Comparison of ENCODE assay signal across 8 cellular contexts in the genomic region with DNA sequence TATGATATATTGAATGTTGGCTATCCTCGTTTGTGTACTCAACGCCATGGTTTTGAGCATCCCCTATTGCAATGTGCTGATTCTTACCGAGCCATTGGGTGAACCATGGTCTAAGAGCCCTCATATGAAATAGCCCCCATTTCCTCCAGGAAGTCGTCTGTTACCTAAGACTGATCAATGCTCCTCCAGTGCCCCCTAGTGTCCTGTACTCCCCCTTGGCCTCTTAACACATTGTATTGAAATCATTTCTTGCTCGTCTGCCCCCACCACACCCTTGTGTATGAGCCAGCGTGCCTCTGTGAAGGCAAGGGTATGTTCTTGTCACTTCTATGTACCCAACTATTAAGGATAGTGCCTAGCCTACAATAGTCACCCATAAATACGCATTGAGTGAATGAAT. TPM values are rescaled to one million over a fixed set of nuclear protein-coding genes. Genes with fewer than 3 reads are reported as not detected.
DNase-seq lines count a peak whose midpoint lies in the region; ATAC-seq and TF ChIP-seq lines count a peak whose summit lies in the region.

No MANE protein-coding gene starts in this region.

- H3K4me3 ChIP-seq in right atrium auricular region (no peak overlapping the region), epithelial cell of esophagus (ENCODE audit: low read length) (no peak overlapping the region), parathyroid adenoma (ENCODE audit: low read depth, low read length) (no peak overlapping the region)

- no peaks in the 10 kb centered on the region for H3K9me3 Mint-ChIP-seq in activated CD4-positive, alpha-beta T cell treated with anti-CD3 and anti-CD28 coated beads, Interleukin-2, amount 10 ng/mL, durations not matched to agents 24 days and 14 days

- H3K79me2 ChIP-seq in parathyroid adenoma, result no peaks in the 10 kb centered on the region

- H3K36me3 ChIP-seq in right atrium auricular region (no peaks in the 10 kb centered on the region), parathyroid adenoma (ENCODE audit: control insufficient read depth, insufficient read depth, low read length) (no peaks in the 10 kb centered on the region)

- H3K4me1 ChIP-seq in right atrium auricular region, result no peaks in the 10 kb centered on the region
- no peaks in the 10 kb centered on the region for H3K4me1 ChIP-seq in parathyroid adenoma

- H2AFZ ChIP-seq in parathyroid adenoma, result no peak overlapping the region

- intact Hi-C loops in Right ventricle myocardium superior (cut with DNase I), result no loop called here
- intact Hi-C loops in activated CD4-positive, alpha-beta T cell treated with anti-CD3 and anti-CD28 coated beads, Interleukin-2, amount 10 ng/mL, durations not matched to agents 24 days and 14 days (cut with micrococcal nuclease), result no loop called here

- H3K36me3 Mint-ChIP-seq in activated CD4-positive, alpha-beta T cell treated with anti-CD3 and anti-CD28 coated beads, Interleukin-2, amount 10 ng/mL, durations not matched to agents 24 days and 14 days (ENCODE audit: low read depth), result no peaks in the 10 kb centered on the region

- no peak overlapping the region for H3K27ac ChIP-seq in right atrium auricular region
- H3K27ac ChIP-seq in parathyroid adenoma, result no peak overlapping the region

- H3K27ac Mint-ChIP-seq in activated CD4-positive, alpha-beta T cell treated with anti-CD3 and anti-CD28 coated beads, Interleukin-2, amount 10 ng/mL, durations not matched to agents 24 days and 14 days, result no peak overlapping the region

- ATAC-seq in Right ventricle myocardium superior (ENCODE audit: poor library complexity), result peak; percentile 15
- peak; percentile 76 for ATAC-seq in HG02798 (IDR thresholded peaks at IDR 0.05; ENCODE audit: poor library complexity, unreplicated experiment)

- peaks cover 11% of the 10 kb centered on the region for H3K27me3 Mint-ChIP-seq in activated CD4-positive, alpha-beta T cell treated with anti-CD3 and anti-CD28 coated beads, Interleukin-2, amount 10 ng/mL, durations not matched to agents 24 days and 14 days

- H3K27me3 ChIP-seq in right atrium auricular region, result no peaks in the 10 kb centered on the region
- no peaks in the 10 kb centered on the region for H3K27me3 ChIP-seq in parathyroid adenoma (ENCODE audit: control insufficient read depth, insufficient read depth, low read length)

- H3K4me1 Mint-ChIP-seq in activated CD4-positive, alpha-beta T cell treated with anti-CD3 and anti-CD28 coated beads, Interleukin-2, amount 10 ng/mL, durations not matched to agents 24 days and 14 days, result no peaks in the 10 kb centered on the region

- no peak overlapping the region for H3K9ac ChIP-seq in parathyroid adenoma

- H3K4me2 ChIP-seq in parathyroid adenoma (ENCODE audit: low read length), result no peak overlapping the region

- no peak overlapping the region for H3K4me3 Mint-ChIP-seq in activated CD4-positive, alpha-beta T cell treated with anti-CD3 and anti-CD28 coated beads, Interleukin-2, amount 10 ng/mL, durations not matched to agents 24 days and 14 days

- no peaks in the 10 kb centered on the region for H3K9me3 ChIP-seq in right atrium auricular region
- no peaks in the 10 kb centered on the region for H3K9me3 ChIP-seq in parathyroid adenoma (ENCODE audit: control insufficient read depth, low read length)

- TF ChIP-seq CTCF in right atrium auricular region (IDR thresholded peaks at IDR 0.05) (peak in 1 of 2 donors; percentile 46), epithelial cell of esophagus (IDR thresholded peaks at IDR 0.05; ENCODE audit: insufficient read depth, low read depth, low read length, missing control alignments) (peak; percentile 34), parathyroid adenoma (IDR thresholded peaks at IDR 0.05) (peak; percentile 12)

- DNase-seq in Right ventricle myocardium superior (no peak), right atrium auricular region (ENCODE audit: low spot score) (no peak), NCI-H2227 (lab: John Stamatoyannopoulos, UW; ENCODE audit: unreplicated experiment) (peak; percentile 67), epithelial cell of esophagus (ENCODE audit: low read depth) (peak; percentile 56), LoVo (ENCODE audit: low spot score) (no peak)
- DNase-seq in activated CD4-positive, alpha-beta T cell treated with anti-CD3 and anti-CD28 coated beads, Interleukin-2, amount 10 ng/mL, durations not matched to agents 24 days and 14 days, result peak; percentile 81

RNA-seq across cellular contexts. Expression of gene SLC35B4, which starts 11.2 kb away (rescaled TPM):
- total RNA-seq in Right ventricle myocardium superior (5.8 TPM), right atrium auricular region (1 to 10 TPM; 3.4 to 4.8 TPM)
- total RNA-seq in activated CD4-positive, alpha-beta T cell treated with anti-CD3 and anti-CD28 coated beads, Interleukin-2, amount 10 ng/mL, durations not matched to agents 24 days and 14 days, result 23.0 and 27.6 TPM in 2 replicates

Comparison
In these comparisons a context has a peak if more than half of its experiments do, and no peak if none do; other contexts are left out.
1. DNase-seq: peak in NCI-H2227 (single experiment), activated CD4-positive, alpha-beta T cell treated with anti-CD3 and anti-CD28 coated beads, Interleukin-2, amount 10 ng/mL, durations not matched to agents 24 days and 14 days (single experiment) and epithelial cell of esophagus (single experiment); none in Right ventricle myocardium superior (single experiment), right atrium auricular region (single experiment) and LoVo (single experiment).